Comparison of ENCODE assay signal across 7 cellular contexts in genomic region chr4:38807462-38807861, GRCh38. TPM values are rescaled to one million over a fixed set of nuclear protein-coding genes. Genes with fewer than 3 reads are reported as not detected.
"Had no signal": no experiment of that assay in that cellular context is flagged by ENCODE, and none has a peak within 500 bp of the region (broad histone marks: within the 10 kb centered on the region; RNA-seq: fewer than 3 reads in every experiment).

No MANE protein-coding gene starts in this region.

RNA-seq across cellular contexts. Expression of gene TLR10, which starts 24.7 kb away (rescaled TPM):
- total RNA-seq: activated T-helper 1 cell treated with anti-CD3 and anti-CD28 coated beads, Interleukin-12 subunit alpha, Interleukin-12 subunit beta, Interleukin-2, Interleukin-4 antibody, amounts not matched to agents 30 ng/mL and 10 ng/mL and 1 ng/mL, durations not matched to agents 14 hours and 24 hours and 36 hours; activated T-helper 2 cell treated with anti-CD3 and anti-CD28 coated beads, Interferon-gamma antibody, Interleukin-2, Interleukin-4, amounts not matched to agents 10 μg/mL and 5 μg/mL and 100 μg/mL, durations not matched to agents 14 hours and 24 hours and 36 hours; ascending aorta; astrocyte; bronchial epithelial cell; cardiac muscle cell; chondrocyte had no signal
